19 cellular contexts compared by ENCODE assay signal in genomic region chr19:39508629-39509028, GRCh38. TPM values are rescaled to one million over a fixed set of nuclear protein-coding genes. Genes with fewer than 3 reads are reported as not detected.
"Had no signal": no experiment of that assay in that cellular context is flagged by ENCODE, and none has a peak within 500 bp of the region (broad histone marks: within the 10 kb centered on the region; RNA-seq: fewer than 3 reads in every experiment).

No MANE protein-coding gene starts in this region.

- DNase-seq: activated CD4-positive, alpha-beta T cell treated with anti-CD3 and anti-CD28 coated beads for 48 hours; activated CD4-positive, CD25-positive, alpha-beta regulatory T cell treated with anti-CD3 and anti-CD28 coated beads, Interleukin-2, amount 50 U/mL, for 72 hours; activated CD8-positive, alpha-beta memory T cell treated with anti-CD3 and anti-CD28 coated beads, Interleukin-2, amount 50 U/mL, for 4 hours; activated CD8-positive, alpha-beta T cell treated with anti-CD3 and anti-CD28 coated beads for 36 hours; activated gamma-delta T cell treated with Interleukin-2 at 50 U/mL for 16 hours; activated naive CD4-positive, alpha-beta T cell treated with anti-CD3 and anti-CD28 coated beads, Interleukin-2, amount 50 U/mL, for 16 hours; activated T-cell treated with anti-CD3 and anti-CD28 coated beads, Interleukin-2, amount 50 U/mL, for 72 hours; amniotic stem cell; body of pancreas; MM.1S; NCI-H1436; NCI-H187; NCI-H510A treated with DMSO at 0.1 percent for 48 hours; SHP77 treated with DMSO at 0.1 percent for 48 hours had no signal

- H3K4me1 ChIP-seq: ascending aorta, body of pancreas had no signal

- H3K36me3 ChIP-seq: ascending aorta had no signal

- H3K27ac ChIP-seq: ascending aorta, body of pancreas had no signal

- H3K27me3 ChIP-seq: body of pancreas had no signal

- ATAC-seq: activated CD8-positive, alpha-beta T cell treated with anti-CD3 and anti-CD28 coated beads for 36 hours; activated T-cell treated with anti-CD3 and anti-CD28 coated beads, Interleukin-2, amount 50 U/mL, for 72 hours; body of pancreas had no signal

- H3K27ac Mint-ChIP-seq: activated CD8-positive, alpha-beta T cell treated with anti-CD3 and anti-CD28 coated beads for 36 hours; activated T-cell treated with anti-CD3 and anti-CD28 coated beads, Interleukin-2, amount 50 U/mL, for 72 hours; activated T-helper 2 cell treated with anti-CD3 and anti-CD28 coated beads, Interferon-gamma antibody, Interleukin-2, Interleukin-4, amounts not matched to agents 10 μg/mL and 5 μg/mL and 100 μg/mL, durations not matched to agents 14 hours and 24 hours and 36 hours; T-helper 1 cell treated with Interleukin-12 subunit alpha and Interleukin-12 subunit beta and Interleukin-4 antibody, amounts not matched to agents 30 μg/mL and 1 μg/mL, for 36 hours had no signal

- H3K9me3 Mint-ChIP-seq: activated T-cell treated with anti-CD3 and anti-CD28 coated beads, Interleukin-2, amount 50 U/mL, for 72 hours; activated T-helper 2 cell treated with anti-CD3 and anti-CD28 coated beads, Interferon-gamma antibody, Interleukin-2, Interleukin-4, amounts not matched to agents 10 μg/mL and 5 μg/mL and 100 μg/mL, durations not matched to agents 14 hours and 24 hours and 36 hours; central memory CD8-positive, alpha-beta T cell; T-helper 1 cell treated with Interleukin-12 subunit alpha and Interleukin-12 subunit beta and Interleukin-4 antibody, amounts not matched to agents 30 μg/mL and 1 μg/mL, for 36 hours had no signal

- H3K4me3 ChIP-seq: ascending aorta, body of pancreas had no signal

RNA-seq across cellular contexts. Expression of gene SELENOV, which starts 6.3 kb away (rescaled TPM):
- total RNA-seq: activated CD8-positive, alpha-beta T cell treated with anti-CD3 and anti-CD28 coated beads for 36 hours; activated T-cell treated with anti-CD3 and anti-CD28 coated beads, Interleukin-2, amount 50 U/mL, for 72 hours; activated T-helper 2 cell treated with anti-CD3 and anti-CD28 coated beads, Interferon-gamma antibody, Interleukin-2, Interleukin-4, amounts not matched to agents 10 μg/mL and 5 μg/mL and 100 μg/mL, durations not matched to agents 14 hours and 24 hours and 36 hours; ascending aorta; body of pancreas; SK-MEL-5 had no signal

RNA-seq across cellular contexts. Expression of gene DLL3, which starts 9.9 kb away (rescaled TPM):
- total RNA-seq: ascending aorta, body of pancreas had no signal

RNA-seq across cellular contexts. Expression of gene EID2B, which starts 24.0 kb away (rescaled TPM):
- total RNA-seq: ascending aorta had no signal
